31 cellular contexts compared by ENCODE assay signal in the genomic region with DNA sequence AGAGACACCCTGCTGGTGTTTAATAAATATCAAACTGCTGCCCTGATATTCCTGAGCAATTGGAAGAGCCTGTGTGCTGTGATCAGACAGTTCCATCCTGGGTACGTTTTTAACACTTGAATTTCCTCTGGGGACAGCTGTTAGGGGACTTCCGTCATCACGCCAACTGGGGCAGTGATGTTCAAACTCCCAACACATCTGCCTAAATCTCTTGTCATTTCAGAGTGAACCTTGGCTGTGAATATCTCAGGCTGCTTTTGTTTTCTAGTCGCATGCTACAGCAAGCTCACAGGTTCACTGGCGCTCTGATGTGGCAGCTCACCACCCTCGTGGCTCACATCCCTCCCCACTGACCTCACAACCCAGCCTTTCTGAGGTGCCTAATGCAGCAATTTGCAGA.
"Had no signal": no experiment of that assay in that cellular context is flagged by ENCODE, and none has a peak within 500 bp of the region (broad histone marks: within the 10 kb centered on the region; RNA-seq: fewer than 3 reads in every experiment).

No MANE protein-coding gene starts in this region.

- H3K4me1 Mint-ChIP-seq: activated CD4-positive, alpha-beta memory T cell treated with anti-CD3 and anti-CD28 coated beads, Interleukin-2, amount 10 ng/mL, durations not matched to agents 7 days and 5 days; activated CD4-positive, alpha-beta T cell treated with anti-CD3 and anti-CD28 coated beads, Interleukin-2, amount 10 ng/mL, durations not matched to agents 7 days and 5 days; activated naive CD4-positive, alpha-beta T cell treated with anti-CD3 and anti-CD28 coated beads, Interleukin-2, amount 10 ng/mL, durations not matched to agents 7 days and 5 days; activated naive CD8-positive, alpha-beta T cell treated with anti-CD3 and anti-CD28 coated beads, Interleukin-2, amount 10 ng/mL, durations not matched to agents 7 days and 5 days; memory B cell; naive thymus-derived CD8-positive, alpha-beta T cell; stimulated activated memory B cell treated with anti-CD40 and anti-IgM and Interleukin-4, amounts not matched to agents 10 μg/mL and 1 μg/mL and 100 μg/mL, for 72 hours; stimulated activated naive CD8-positive, alpha-beta T cell treated with anti-CD3 and anti-CD28 coated beads, Interleukin-15, amount 100 ng/mL, for 72 hours had no signal

- H3K4me3 Mint-ChIP-seq: activated CD4-positive, alpha-beta memory T cell treated with anti-CD3 and anti-CD28 coated beads, Interleukin-2, amount 10 ng/mL, durations not matched to agents 7 days and 5 days; activated CD4-positive, alpha-beta T cell treated with anti-CD3 and anti-CD28 coated beads, Interleukin-2, amount 10 ng/mL, durations not matched to agents 7 days and 5 days; activated naive CD4-positive, alpha-beta T cell treated with anti-CD3 and anti-CD28 coated beads, Interleukin-2, amount 10 ng/mL, durations not matched to agents 7 days and 5 days; activated naive CD8-positive, alpha-beta T cell treated with anti-CD3 and anti-CD28 coated beads, Interleukin-2, amount 10 ng/mL, durations not matched to agents 7 days and 5 days; activated T-cell treated with anti-CD3 and anti-CD28 coated beads, Interleukin-2, amount 50 U/mL, for 24 hours; brain; memory B cell; naive thymus-derived CD8-positive, alpha-beta T cell; stimulated activated memory B cell treated with anti-CD40 and anti-IgM and Interleukin-4, amounts not matched to agents 10 μg/mL and 1 μg/mL and 100 μg/mL, for 72 hours; stimulated activated naive CD8-positive, alpha-beta T cell treated with anti-CD3 and anti-CD28 coated beads, Interleukin-15, amount 100 ng/mL, for 72 hours had no signal

- H3K36me3 ChIP-seq: ascending aorta, cardiac muscle cell, colonic mucosa, upper lobe of left lung, vagina had no signal

- H3K27ac ChIP-seq: ascending aorta, cardiac muscle cell, colonic mucosa, epithelial cell of prostate, upper lobe of left lung, vagina had no signal

- H3K9me3 Mint-ChIP-seq: activated CD4-positive, alpha-beta memory T cell treated with anti-CD3 and anti-CD28 coated beads, Interleukin-2, amount 10 ng/mL, durations not matched to agents 7 days and 5 days; activated CD4-positive, alpha-beta T cell treated with anti-CD3 and anti-CD28 coated beads, Interleukin-2, amount 10 ng/mL, durations not matched to agents 7 days and 5 days; activated naive CD4-positive, alpha-beta T cell treated with anti-CD3 and anti-CD28 coated beads, Interleukin-2, amount 10 ng/mL, durations not matched to agents 7 days and 5 days; activated naive CD8-positive, alpha-beta T cell treated with anti-CD3 and anti-CD28 coated beads, Interleukin-2, amount 10 ng/mL, durations not matched to agents 7 days and 5 days; activated T-cell treated with anti-CD3 and anti-CD28 coated beads, Interleukin-2, amount 50 U/mL, for 24 hours; stimulated activated memory B cell treated with anti-CD40 and anti-IgM and Interleukin-4, amounts not matched to agents 10 μg/mL and 1 μg/mL and 100 μg/mL, for 72 hours; stimulated activated naive CD8-positive, alpha-beta T cell treated with anti-CD3 and anti-CD28 coated beads, Interleukin-15, amount 100 ng/mL, for 72 hours had no signal

- H3K9me3 ChIP-seq: ascending aorta, colonic mucosa, upper lobe of left lung, vagina had no signal

- H3K4me3 ChIP-seq: ascending aorta, cardiac muscle cell, colonic mucosa, smooth muscle cell, upper lobe of left lung, vagina had no signal

- H3K36me3 Mint-ChIP-seq: activated naive CD4-positive, alpha-beta T cell treated with anti-CD3 and anti-CD28 coated beads, Interleukin-2, amount 10 ng/mL, durations not matched to agents 7 days and 5 days; activated naive CD8-positive, alpha-beta T cell treated with anti-CD3 and anti-CD28 coated beads, Interleukin-2, amount 10 ng/mL, durations not matched to agents 7 days and 5 days; brain; memory B cell; naive thymus-derived CD8-positive, alpha-beta T cell; stimulated activated memory B cell treated with anti-CD40 and anti-IgM and Interleukin-4, amounts not matched to agents 10 μg/mL and 1 μg/mL and 100 μg/mL, for 72 hours had no signal

- H3K27me3 ChIP-seq: ascending aorta, cardiac muscle cell, colonic mucosa, upper lobe of left lung, vagina had no signal

- H3K4me1 ChIP-seq: ascending aorta, colonic mucosa, upper lobe of left lung, vagina had no signal

- H3K27ac Mint-ChIP-seq: activated CD4-positive, alpha-beta memory T cell treated with anti-CD3 and anti-CD28 coated beads, Interleukin-2, amount 10 ng/mL, durations not matched to agents 7 days and 5 days; activated CD4-positive, alpha-beta T cell treated with anti-CD3 and anti-CD28 coated beads, Interleukin-2, amount 10 ng/mL, durations not matched to agents 7 days and 5 days; activated naive CD4-positive, alpha-beta T cell treated with anti-CD3 and anti-CD28 coated beads, Interleukin-2, amount 10 ng/mL, durations not matched to agents 7 days and 5 days; activated naive CD8-positive, alpha-beta T cell treated with anti-CD3 and anti-CD28 coated beads, Interleukin-2, amount 10 ng/mL, durations not matched to agents 7 days and 5 days; activated T-cell treated with anti-CD3 and anti-CD28 coated beads, Interleukin-2, amount 50 U/mL, for 24 hours; memory B cell; stimulated activated memory B cell treated with anti-CD40 and anti-IgM and Interleukin-4, amounts not matched to agents 10 μg/mL and 1 μg/mL and 100 μg/mL, for 72 hours; stimulated activated naive CD8-positive, alpha-beta T cell treated with anti-CD3 and anti-CD28 coated beads, Interleukin-15, amount 100 ng/mL, for 72 hours had no signal

- H3K4me2 ChIP-seq: smooth muscle cell had no signal

- FAIRE-seq: endometrium, frontal cortex, keratinocyte had no signal

- H3K27me3 Mint-ChIP-seq: activated CD4-positive, alpha-beta memory T cell treated with anti-CD3 and anti-CD28 coated beads, Interleukin-2, amount 10 ng/mL, durations not matched to agents 7 days and 5 days; activated CD4-positive, alpha-beta T cell treated with anti-CD3 and anti-CD28 coated beads, Interleukin-2, amount 10 ng/mL, durations not matched to agents 7 days and 5 days; activated naive CD4-positive, alpha-beta T cell treated with anti-CD3 and anti-CD28 coated beads, Interleukin-2, amount 10 ng/mL, durations not matched to agents 7 days and 5 days; activated naive CD8-positive, alpha-beta T cell treated with anti-CD3 and anti-CD28 coated beads, Interleukin-2, amount 10 ng/mL, durations not matched to agents 7 days and 5 days; activated T-cell treated with anti-CD3 and anti-CD28 coated beads, Interleukin-2, amount 50 U/mL, for 24 hours; memory B cell; stimulated activated memory B cell treated with anti-CD40 and anti-IgM and Interleukin-4, amounts not matched to agents 10 μg/mL and 1 μg/mL and 100 μg/mL, for 72 hours; stimulated activated naive CD8-positive, alpha-beta T cell treated with anti-CD3 and anti-CD28 coated beads, Interleukin-15, amount 100 ng/mL, for 72 hours had no signal

- DNase-seq: activated CD4-positive, alpha-beta memory T cell treated with anti-CD3 and anti-CD28 coated beads, Interleukin-2, amount 10 ng/mL, durations not matched to agents 7 days and 5 days; activated CD4-positive, alpha-beta T cell treated with anti-CD3 and anti-CD28 coated beads, Interleukin-2, amount 10 ng/mL, durations not matched to agents 7 days and 5 days; activated CD4-positive, CD25-positive, alpha-beta regulatory T cell treated with anti-CD3 and anti-CD28 coated beads, Interleukin-2, amount 50 U/mL, for 72 hours; activated CD8-positive, alpha-beta memory T cell treated with anti-CD3 and anti-CD28 coated beads, Interleukin-2, amount 50 U/mL, for 48 hours; activated gamma-delta T cell; activated naive CD4-positive, alpha-beta T cell treated with anti-CD3 and anti-CD28 coated beads, Interleukin-2, amount 10 ng/mL, durations not matched to agents 7 days and 5 days; activated naive CD8-positive, alpha-beta T cell treated with anti-CD3 and anti-CD28 coated beads, Interleukin-2, amount 10 ng/mL, durations not matched to agents 7 days and 5 days; activated T-cell treated with anti-CD3 and anti-CD28 coated beads, Interleukin-2, amount 50 U/mL, for 24 hours; cerebellar nuclear complex; colonic mucosa; effector CD8-positive, alpha-beta T cell; hippocampal formation; left cardiac atrium; naive thymus-derived CD8-positive, alpha-beta T cell; stimulated activated CD4-positive, alpha-beta T cell treated with anti-CD3 and anti-CD28 coated beads, Interleukin-1b, Interleukin-23, amount 100 ng/mL, for 48 hours; stimulated activated CD4-positive, alpha-beta T cell treated with anti-CD3 and anti-CD28 coated beads, Interleukin-4, amount 100 ng/mL, for 4 hours; stimulated activated CD8-positive, alpha-beta memory T cell treated with anti-CD3 and anti-CD28 coated beads, Interleukin-4, amount 100 ng/mL, for 48 hours; stimulated activated naive CD8-positive, alpha-beta T cell treated with anti-CD3 and anti-CD28 coated beads, Interleukin-15, amount 100 ng/mL, for 72 hours; T-helper 9 cell; upper lobe of left lung had no signal
